Comparison of ENCODE assay signal across 10 cellular contexts in the genomic region with DNA sequence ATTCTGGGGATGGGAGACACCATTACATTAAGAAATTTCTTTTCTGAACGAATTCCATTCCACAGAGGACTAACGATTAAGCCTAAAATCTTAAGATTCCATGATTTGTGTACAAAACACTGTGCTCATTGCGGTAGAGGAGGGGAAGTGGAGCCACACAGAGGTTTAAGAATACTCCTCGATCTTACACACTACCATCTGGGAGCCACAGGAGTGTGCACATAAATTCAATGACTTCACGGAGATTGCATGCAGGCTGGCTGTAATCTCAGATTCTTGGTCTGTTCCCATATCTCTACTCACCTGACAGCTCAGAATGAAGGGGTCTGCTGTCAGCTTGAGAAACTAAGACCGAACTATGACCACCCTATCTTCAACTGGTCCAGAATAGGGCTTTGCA. TPM values are rescaled to one million over a fixed set of nuclear protein-coding genes. Genes with fewer than 3 reads are reported as not detected.
DNase-seq lines count a peak whose midpoint lies in the region; ATAC-seq and TF ChIP-seq lines count a peak whose summit lies in the region.
"Had no signal": no experiment of that assay in that cellular context is flagged by ENCODE, and none has a peak within 500 bp of the region (broad histone marks: within the 10 kb centered on the region; RNA-seq: fewer than 3 reads in every experiment).

No MANE protein-coding gene starts in this region.

- ATAC-seq in activated CD8-positive, alpha-beta memory T cell treated with anti-CD3 and anti-CD28 coated beads, Interleukin-2, amount 10 ng/mL, durations not matched to agents 7 days and 5 days = no peak
- ATAC-seq in GM19351 (IDR thresholded peaks at IDR 0.05; ENCODE audit: unreplicated experiment) (no peak), HG03097 (IDR thresholded peaks at IDR 0.05; ENCODE audit: low FRiP score, unreplicated experiment) (no peak)

- H3K4me1 Mint-ChIP-seq in activated CD8-positive, alpha-beta memory T cell treated with anti-CD3 and anti-CD28 coated beads, Interleukin-2, amount 10 ng/mL, durations not matched to agents 7 days and 5 days = peaks cover 30% of the 10 kb centered on the region
- peaks cover 22% of the 10 kb centered on the region for H3K4me1 Mint-ChIP-seq in activated naive CD8-positive, alpha-beta T cell treated with anti-CD3 and anti-CD28 coated beads for 36 hours

- no peaks in the 10 kb centered on the region for H3K9me3 ChIP-seq in thyroid gland

- H3K27ac Mint-ChIP-seq in activated CD8-positive, alpha-beta memory T cell treated with anti-CD3 and anti-CD28 coated beads, Interleukin-2, amount 10 ng/mL, durations not matched to agents 7 days and 5 days = peak overlapping the region; percentile 99
- H3K27ac Mint-ChIP-seq in activated naive CD8-positive, alpha-beta T cell treated with anti-CD3 and anti-CD28 coated beads for 36 hours = peak overlapping the region; percentile 97

- H3K4me3 ChIP-seq in kidney epithelial cell (ENCODE audit: low read depth, low read length) (peak overlapping the region; percentile 73), thyroid gland (replicated peaks in 1 of 3) (peak overlapping the region; percentile 78 to 97 (median 81))

- DNase-seq in activated CD8-positive, alpha-beta memory T cell treated with anti-CD3 and anti-CD28 coated beads, Interleukin-2, amount 10 ng/mL, durations not matched to agents 7 days and 5 days = no peak
- no peak for DNase-seq in activated CD8-positive, alpha-beta memory T cell treated with anti-CD3 and anti-CD28 coated beads, Interleukin-2, amount 50 U/mL, for 4 hours
- no peak for DNase-seq in activated naive CD8-positive, alpha-beta T cell treated with anti-CD3 and anti-CD28 coated beads for 36 hours
- no peak for DNase-seq in kidney epithelial cell (ENCODE audit: low read depth)
- DNase-seq in thyroid gland = no peak
- DNase-seq in putamen (ENCODE audit: low spot score) = no peak

- peaks cover 7 to 18% of the 10 kb centered on the region in 2 donors for H3K4me1 ChIP-seq in thyroid gland

- no peaks in the 10 kb centered on the region for H3K9me3 Mint-ChIP-seq in activated CD8-positive, alpha-beta memory T cell treated with anti-CD3 and anti-CD28 coated beads, Interleukin-2, amount 10 ng/mL, durations not matched to agents 7 days and 5 days (ENCODE audit: low read depth)
- H3K9me3 Mint-ChIP-seq in activated naive CD8-positive, alpha-beta T cell treated with anti-CD3 and anti-CD28 coated beads for 36 hours = no peaks in the 10 kb centered on the region

- CTCF ChIA-PET in activated CD8-positive, alpha-beta memory T cell treated with anti-CD3 and anti-CD28 coated beads, Interleukin-2, amount 10 ng/mL, durations not matched to agents 7 days and 5 days (lab: Charles Lee) = interaction anchor here (1.0 to 3.8 kb wide), 6 partner anchors 11 to 56 kb away, joined by 3 to 19 read pairs (median 4); no protein-coding TSS in a partner anchor

- H3K36me3 Mint-ChIP-seq in activated CD8-positive, alpha-beta memory T cell treated with anti-CD3 and anti-CD28 coated beads, Interleukin-2, amount 10 ng/mL, durations not matched to agents 7 days and 5 days = peaks cover 17% of the 10 kb centered on the region
- H3K36me3 Mint-ChIP-seq in activated naive CD8-positive, alpha-beta T cell treated with anti-CD3 and anti-CD28 coated beads for 36 hours = peaks cover 3% of the 10 kb centered on the region

- H3K36me3 ChIP-seq in kidney epithelial cell (ENCODE audit: control insufficient read depth, insufficient read depth, low read length) = peaks cover 2% of the 10 kb centered on the region
- H3K36me3 ChIP-seq in thyroid gland = no peaks in the 10 kb centered on the region

- peaks cover 2% of the 10 kb centered on the region for H3K27me3 Mint-ChIP-seq in activated CD8-positive, alpha-beta memory T cell treated with anti-CD3 and anti-CD28 coated beads, Interleukin-2, amount 10 ng/mL, durations not matched to agents 7 days and 5 days
- H3K27me3 Mint-ChIP-seq in activated naive CD8-positive, alpha-beta T cell treated with anti-CD3 and anti-CD28 coated beads for 36 hours = peaks cover 7% of the 10 kb centered on the region

- intact Hi-C loops in thyroid gland (cut with DNase I) = loop anchor here (5.0 kb wide), 1 partner anchor 54 kb away; a partner anchor contains a TSS

- H3K27me3 ChIP-seq in kidney epithelial cell (ENCODE audit: control insufficient read depth, insufficient read depth, low read length) (no peaks in the 10 kb centered on the region), thyroid gland (no peaks in the 10 kb centered on the region)

- H3K27ac ChIP-seq in thyroid gland = peak overlapping the region in 2 of 3 donors; percentile 92

- peak overlapping the region; percentile 99 for H3K4me3 Mint-ChIP-seq in activated CD8-positive, alpha-beta memory T cell treated with anti-CD3 and anti-CD28 coated beads, Interleukin-2, amount 10 ng/mL, durations not matched to agents 7 days and 5 days
- H3K4me3 Mint-ChIP-seq in activated naive CD8-positive, alpha-beta T cell treated with anti-CD3 and anti-CD28 coated beads for 36 hours = peak overlapping the region; percentile 91

- TF ChIP-seq POLR2A in thyroid gland (IDR thresholded peaks at IDR 0.05) = no peak

- TF ChIP-seq CTCF in kidney epithelial cell (IDR thresholded peaks at IDR 0.05; ENCODE audit: insufficient read depth, low read length, poor library complexity, severe bottlenecking) = no peak
- no peak for TF ChIP-seq CTCF in thyroid gland (IDR thresholded peaks at IDR 0.05)

- WGBS in thyroid gland, 2 donors = 8 to 9% methylated on average over 6 of the region's 6 CpGs

RNA-seq across cellular contexts. Expression of a gene that starts 0.8 kb away (rescaled TPM):
- 10 to 100 TPM; 63.3 to 64.8 TPM for total RNA-seq in activated CD8-positive, alpha-beta memory T cell treated with anti-CD3 and anti-CD28 coated beads, Interleukin-2, amount 10 ng/mL, durations not matched to agents 7 days and 5 days
- total RNA-seq in activated naive CD8-positive, alpha-beta T cell treated with anti-CD3 and anti-CD28 coated beads for 36 hours = 10 to 100 TPM; 43.3 to 47.3 TPM
- total RNA-seq in kidney epithelial cell (56.6 and 63.8 TPM in 2 replicates), thyroid gland (10 to 100 TPM; 36.0 to 50.5 (median 40.9) TPM)

RNA-seq across cellular contexts. Expression of a gene that starts 54.5 kb away (rescaled TPM):
- 10 to 100 TPM; 34.6 to 48.4 TPM for total RNA-seq in activated CD8-positive, alpha-beta memory T cell treated with anti-CD3 and anti-CD28 coated beads, Interleukin-2, amount 10 ng/mL, durations not matched to agents 7 days and 5 days
- 10 to 100 TPM; 50.5 to 55.8 TPM for total RNA-seq in activated naive CD8-positive, alpha-beta T cell treated with anti-CD3 and anti-CD28 coated beads for 36 hours
- total RNA-seq in kidney epithelial cell (32.1 and 36.3 TPM in 2 replicates), thyroid gland (10 to 100 TPM; 30.7 to 85.7 (median 46.8) TPM)

RNA-seq across cellular contexts. Expression of a gene that starts 55.2 kb away (rescaled TPM):
- not detected for total RNA-seq in activated CD8-positive, alpha-beta memory T cell treated with anti-CD3 and anti-CD28 coated beads, Interleukin-2, amount 10 ng/mL, durations not matched to agents 7 days and 5 days
- total RNA-seq in activated naive CD8-positive, alpha-beta T cell treated with anti-CD3 and anti-CD28 coated beads for 36 hours = not detected
- 1.0 and 2.3 TPM in 2 replicates for total RNA-seq in kidney epithelial cell
- not detected for total RNA-seq in thyroid gland
- total RNA-seq: activated CD8-positive, alpha-beta memory T cell treated with anti-CD3 and anti-CD28 coated beads for 36 hours; subcutaneous adipose tissue had no signal
